Comparison of ENCODE assay signal across 1 cellular context in the genomic region with DNA sequence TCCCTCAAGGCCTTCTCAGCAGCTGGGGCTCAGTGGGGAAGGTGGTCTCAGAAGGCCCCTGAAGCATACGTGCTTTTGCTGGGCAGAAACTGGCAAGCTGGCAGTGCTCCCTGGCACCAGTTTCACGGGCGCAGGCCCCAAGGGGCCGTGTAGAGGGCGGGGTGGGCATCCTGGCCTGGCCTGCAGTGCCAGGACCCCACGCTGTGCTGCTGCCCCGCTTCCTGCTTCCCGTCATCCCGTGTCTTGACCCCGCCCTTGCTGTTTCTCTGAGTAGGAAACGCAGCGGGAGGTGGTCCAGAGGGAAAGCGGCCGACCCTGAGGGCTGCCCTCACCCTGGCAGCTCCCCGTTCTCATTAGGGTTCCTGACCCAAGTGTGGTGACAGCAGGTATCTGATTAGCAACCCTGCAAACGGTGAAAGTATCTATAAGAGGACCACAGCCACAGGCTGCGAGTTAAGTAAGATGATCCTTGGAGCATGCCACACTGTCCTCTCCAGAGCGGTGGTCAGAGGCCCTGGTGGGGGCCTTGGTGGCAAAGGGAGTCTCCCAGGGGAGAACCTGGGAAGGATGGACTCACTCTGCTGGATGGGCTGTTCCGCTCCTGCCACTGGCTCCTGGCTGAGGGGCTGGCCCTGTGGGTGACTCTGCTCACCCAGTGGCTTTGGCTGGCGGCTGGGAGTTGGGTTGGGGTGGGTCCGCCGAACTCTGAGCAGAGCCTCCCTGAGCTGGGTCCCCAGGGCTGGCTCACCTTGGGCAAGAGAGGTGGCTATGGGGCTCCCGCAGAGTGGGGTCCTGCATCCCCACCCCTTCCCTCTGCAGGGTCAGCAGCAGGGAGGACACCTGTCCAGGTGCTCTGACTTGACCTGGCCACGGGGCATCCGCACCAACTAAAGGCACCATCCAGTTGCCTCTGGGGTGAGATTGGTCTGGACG.
TF ChIP-seq lines count a peak whose summit lies in the region.

No MANE protein-coding gene starts in this region.

TF ChIP-seq in H1, 55 proteins besides CTCF, POLR2A, EP300 and RAD21:
- TF ChIP-seq SP1 (IDR thresholded peaks at IDR 0.05; ENCODE audit: low read depth, low read length) (no peak), CHD1 (IDR thresholded peaks at IDR 0.05; ENCODE audit: low read depth, low read length) (no peak), POLR2AphosphoS5 (IDR thresholded peaks at IDR 0.05; ENCODE audit: low read depth, low read length) (no peak), HDAC6 (IDR thresholded peaks at IDR 0.05; ENCODE audit: low read depth, low read length) (no peak), TEAD4 (IDR thresholded peaks at IDR 0.05; ENCODE audit: low read depth, low read length) (no peak), SIX5 (IDR thresholded peaks at IDR 0.05; ENCODE audit: low read depth, low read length) (no peak), KDM4A (IDR thresholded peaks at IDR 0.05; ENCODE audit: low read depth, low read length, severe bottlenecking) (no peak), GTF2F1 (IDR thresholded peaks at IDR 0.05; ENCODE audit: borderline replicate concordance, low read depth, low read length) (no peak), TBP (IDR thresholded peaks at IDR 0.05; ENCODE audit: low read depth, low read length) (no peak), YY1 (IDR thresholded peaks at IDR 0.05; ENCODE audit: low read depth, low read length) (no peak)
- TF ChIP-seq, protein P1, sequence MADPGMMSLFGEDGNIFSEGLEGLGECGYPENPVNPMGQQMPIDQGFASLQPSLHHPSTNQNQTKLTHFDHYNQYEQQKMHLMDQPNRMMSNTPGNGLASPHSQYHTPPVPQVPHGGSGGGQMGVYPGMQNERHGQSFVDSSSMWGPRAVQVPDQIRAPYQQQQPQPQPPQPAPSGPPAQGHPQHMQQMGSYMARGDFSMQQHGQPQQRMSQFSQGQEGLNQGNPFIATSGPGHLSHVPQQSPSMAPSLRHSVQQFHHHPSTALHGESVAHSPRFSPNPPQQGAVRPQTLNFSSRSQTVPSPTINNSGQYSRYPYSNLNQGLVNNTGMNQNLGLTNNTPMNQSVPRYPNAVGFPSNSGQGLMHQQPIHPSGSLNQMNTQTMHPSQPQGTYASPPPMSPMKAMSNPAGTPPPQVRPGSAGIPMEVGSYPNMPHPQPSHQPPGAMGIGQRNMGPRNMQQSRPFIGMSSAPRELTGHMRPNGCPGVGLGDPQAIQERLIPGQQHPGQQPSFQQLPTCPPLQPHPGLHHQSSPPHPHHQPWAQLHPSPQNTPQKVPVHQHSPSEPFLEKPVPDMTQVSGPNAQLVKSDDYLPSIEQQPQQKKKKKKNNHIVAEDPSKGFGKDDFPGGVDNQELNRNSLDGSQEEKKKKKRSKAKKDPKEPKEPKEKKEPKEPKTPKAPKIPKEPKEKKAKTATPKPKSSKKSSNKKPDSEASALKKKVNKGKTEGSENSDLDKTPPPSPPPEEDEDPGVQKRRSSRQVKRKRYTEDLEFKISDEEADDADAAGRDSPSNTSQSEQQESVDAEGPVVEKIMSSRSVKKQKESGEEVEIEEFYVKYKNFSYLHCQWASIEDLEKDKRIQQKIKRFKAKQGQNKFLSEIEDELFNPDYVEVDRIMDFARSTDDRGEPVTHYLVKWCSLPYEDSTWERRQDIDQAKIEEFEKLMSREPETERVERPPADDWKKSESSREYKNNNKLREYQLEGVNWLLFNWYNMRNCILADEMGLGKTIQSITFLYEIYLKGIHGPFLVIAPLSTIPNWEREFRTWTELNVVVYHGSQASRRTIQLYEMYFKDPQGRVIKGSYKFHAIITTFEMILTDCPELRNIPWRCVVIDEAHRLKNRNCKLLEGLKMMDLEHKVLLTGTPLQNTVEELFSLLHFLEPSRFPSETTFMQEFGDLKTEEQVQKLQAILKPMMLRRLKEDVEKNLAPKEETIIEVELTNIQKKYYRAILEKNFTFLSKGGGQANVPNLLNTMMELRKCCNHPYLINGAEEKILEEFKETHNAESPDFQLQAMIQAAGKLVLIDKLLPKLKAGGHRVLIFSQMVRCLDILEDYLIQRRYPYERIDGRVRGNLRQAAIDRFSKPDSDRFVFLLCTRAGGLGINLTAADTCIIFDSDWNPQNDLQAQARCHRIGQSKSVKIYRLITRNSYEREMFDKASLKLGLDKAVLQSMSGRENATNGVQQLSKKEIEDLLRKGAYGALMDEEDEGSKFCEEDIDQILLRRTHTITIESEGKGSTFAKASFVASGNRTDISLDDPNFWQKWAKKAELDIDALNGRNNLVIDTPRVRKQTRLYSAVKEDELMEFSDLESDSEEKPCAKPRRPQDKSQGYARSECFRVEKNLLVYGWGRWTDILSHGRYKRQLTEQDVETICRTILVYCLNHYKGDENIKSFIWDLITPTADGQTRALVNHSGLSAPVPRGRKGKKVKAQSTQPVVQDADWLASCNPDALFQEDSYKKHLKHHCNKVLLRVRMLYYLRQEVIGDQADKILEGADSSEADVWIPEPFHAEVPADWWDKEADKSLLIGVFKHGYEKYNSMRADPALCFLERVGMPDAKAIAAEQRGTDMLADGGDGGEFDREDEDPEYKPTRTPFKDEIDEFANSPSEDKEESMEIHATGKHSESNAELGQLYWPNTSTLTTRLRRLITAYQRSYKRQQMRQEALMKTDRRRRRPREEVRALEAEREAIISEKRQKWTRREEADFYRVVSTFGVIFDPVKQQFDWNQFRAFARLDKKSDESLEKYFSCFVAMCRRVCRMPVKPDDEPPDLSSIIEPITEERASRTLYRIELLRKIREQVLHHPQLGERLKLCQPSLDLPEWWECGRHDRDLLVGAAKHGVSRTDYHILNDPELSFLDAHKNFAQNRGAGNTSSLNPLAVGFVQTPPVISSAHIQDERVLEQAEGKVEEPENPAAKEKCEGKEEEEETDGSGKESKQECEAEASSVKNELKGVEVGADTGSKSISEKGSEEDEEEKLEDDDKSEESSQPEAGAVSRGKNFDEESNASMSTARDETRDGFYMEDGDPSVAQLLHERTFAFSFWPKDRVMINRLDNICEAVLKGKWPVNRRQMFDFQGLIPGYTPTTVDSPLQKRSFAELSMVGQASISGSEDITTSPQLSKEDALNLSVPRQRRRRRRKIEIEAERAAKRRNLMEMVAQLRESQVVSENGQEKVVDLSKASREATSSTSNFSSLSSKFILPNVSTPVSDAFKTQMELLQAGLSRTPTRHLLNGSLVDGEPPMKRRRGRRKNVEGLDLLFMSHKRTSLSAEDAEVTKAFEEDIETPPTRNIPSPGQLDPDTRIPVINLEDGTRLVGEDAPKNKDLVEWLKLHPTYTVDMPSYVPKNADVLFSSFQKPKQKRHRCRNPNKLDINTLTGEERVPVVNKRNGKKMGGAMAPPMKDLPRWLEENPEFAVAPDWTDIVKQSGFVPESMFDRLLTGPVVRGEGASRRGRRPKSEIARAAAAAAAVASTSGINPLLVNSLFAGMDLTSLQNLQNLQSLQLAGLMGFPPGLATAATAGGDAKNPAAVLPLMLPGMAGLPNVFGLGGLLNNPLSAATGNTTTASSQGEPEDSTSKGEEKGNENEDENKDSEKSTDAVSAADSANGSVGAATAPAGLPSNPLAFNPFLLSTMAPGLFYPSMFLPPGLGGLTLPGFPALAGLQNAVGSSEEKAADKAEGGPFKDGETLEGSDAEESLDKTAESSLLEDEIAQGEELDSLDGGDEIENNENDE (IDR thresholded peaks at IDR 0.05; ENCODE audit: insufficient replicate concordance, low read length), result no peak
- TF ChIP-seq, protein P2, sequence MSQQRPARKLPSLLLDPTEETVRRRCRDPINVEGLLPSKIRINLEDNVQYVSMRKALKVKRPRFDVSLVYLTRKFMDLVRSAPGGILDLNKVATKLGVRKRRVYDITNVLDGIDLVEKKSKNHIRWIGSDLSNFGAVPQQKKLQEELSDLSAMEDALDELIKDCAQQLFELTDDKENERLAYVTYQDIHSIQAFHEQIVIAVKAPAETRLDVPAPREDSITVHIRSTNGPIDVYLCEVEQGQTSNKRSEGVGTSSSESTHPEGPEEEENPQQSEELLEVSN (IDR thresholded peaks at IDR 0.05), result no peak
